ENCODE assay signal across 1 cellular context in genomic region chr4:156705291-156705690, GRCh38.
TF ChIP-seq lines count a peak whose summit lies in the region.

No MANE protein-coding gene starts in this region.

TF ChIP-seq in IMR-90, 13 proteins besides CTCF, POLR2A, EP300 and RAD21:
- TF ChIP-seq BHLHE40 (IDR thresholded peaks at IDR 0.05; ENCODE audit: low read depth, low read length) = peak; percentile 80; the same call in 1 of the 2 replicates
- TF ChIP-seq, protein P1, sequence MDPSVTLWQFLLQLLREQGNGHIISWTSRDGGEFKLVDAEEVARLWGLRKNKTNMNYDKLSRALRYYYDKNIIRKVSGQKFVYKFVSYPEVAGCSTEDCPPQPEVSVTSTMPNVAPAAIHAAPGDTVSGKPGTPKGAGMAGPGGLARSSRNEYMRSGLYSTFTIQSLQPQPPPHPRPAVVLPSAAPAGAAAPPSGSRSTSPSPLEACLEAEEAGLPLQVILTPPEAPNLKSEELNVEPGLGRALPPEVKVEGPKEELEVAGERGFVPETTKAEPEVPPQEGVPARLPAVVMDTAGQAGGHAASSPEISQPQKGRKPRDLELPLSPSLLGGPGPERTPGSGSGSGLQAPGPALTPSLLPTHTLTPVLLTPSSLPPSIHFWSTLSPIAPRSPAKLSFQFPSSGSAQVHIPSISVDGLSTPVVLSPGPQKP (IDR thresholded peaks at IDR 0.05; ENCODE audit: borderline replicate concordance, low read depth, low read length) = no peak
